In the genomic region with DNA sequence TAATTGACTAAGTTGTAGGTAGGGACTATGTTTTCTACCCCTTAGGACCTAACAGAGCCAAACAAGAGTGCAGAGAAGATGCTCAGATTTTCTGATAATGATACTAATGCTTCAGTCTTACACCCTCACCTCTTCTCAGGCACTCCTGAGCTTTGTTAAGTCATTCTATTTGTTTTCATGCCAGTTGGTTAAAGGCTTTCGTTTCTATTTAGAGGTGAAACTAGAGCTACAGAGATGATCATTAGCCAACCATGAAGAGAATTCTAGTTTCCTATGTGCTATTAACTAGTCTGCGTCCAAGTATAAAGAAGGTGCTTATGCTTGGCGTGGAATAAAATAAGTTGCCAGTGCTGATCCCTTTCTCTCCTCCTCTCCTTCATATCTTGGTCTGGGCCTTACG, we compare ENCODE assay signal across 16 cellular contexts. TPM values are rescaled to one million over a fixed set of nuclear protein-coding genes. Genes with fewer than 3 reads are reported as not detected.
A peak's percentile ranks its signal among the peaks of the same experiment; 100 is the strongest.
DNase-seq lines count a peak whose midpoint lies in the region; ATAC-seq, FAIRE-seq and TF ChIP-seq lines count a peak whose summit lies in the region.
"Had no signal": no experiment of that assay in that cellular context is flagged by ENCODE, and none has a peak within 500 bp of the region (broad histone marks: within the 10 kb centered on the region; RNA-seq: fewer than 3 reads in every experiment).

No MANE protein-coding gene starts in this region.

- TF ChIP-seq CTCF in GM06990 (IDR thresholded peaks at IDR 0.05; ENCODE audit: insufficient read depth, low read length, poor library complexity, severe bottlenecking) (no peak), esophagus muscularis mucosa (IDR thresholded peaks at IDR 0.05) (no peak), A673 (conservative IDR thresholded peaks at IDR 0.05; ENCODE audit: low read depth, low read length) (no peak)

- no peak for TF ChIP-seq POLR2A in esophagus muscularis mucosa (IDR thresholded peaks at IDR 0.05; ENCODE audit: low read depth)

- DNase-seq in GM06990 (ENCODE audit: extremely low read depth, insufficient read length): peak; percentile 59
- peak; percentile 20 for DNase-seq in GM19240 (ENCODE audit: insufficient read length, low spot score)
- DNase-seq in small intestine: no peak
- DNase-seq in activated CD8-positive, alpha-beta memory T cell treated with anti-CD3 and anti-CD28 coated beads, Interleukin-2, amount 50 U/mL, for 48 hours: no peak
- no peak for DNase-seq in esophagus muscularis mucosa (ENCODE audit: extremely low spot score)
- no peak for DNase-seq in A673 (ENCODE audit: low spot score)
- DNase-seq: activated CD4-positive, alpha-beta memory T cell treated with anti-CD3 and anti-CD28 coated beads, Interleukin-2, amount 10 ng/mL, durations not matched to agents 7 days and 5 days; activated naive CD8-positive, alpha-beta T cell treated with anti-CD3 and anti-CD28 coated beads for 36 hours; NCI-H1417; stimulated activated CD4-positive, alpha-beta T cell treated with anti-CD3 and anti-CD28 coated beads, Interleukin-4, amount 100 ng/mL, for 4 hours; T-helper 1 cell had no signal

- POLR2A ChIA-PET in A673 (lab: Charles Lee; ENCODE audit: low non-redundant PET): no interaction called here

- H3K27me3 ChIP-seq in GM06990 (replicated peaks; ENCODE audit: control insufficient read depth, insufficient read depth, low read length) (no peaks in the 10 kb centered on the region), small intestine (ENCODE audit: control insufficient read depth in 2 of 2, insufficient read depth in 2 of 2, low read length in 2 of 2) (no peaks in the 10 kb centered on the region), esophagus muscularis mucosa (no peaks in the 10 kb centered on the region), A673 (replicated peaks; ENCODE audit: insufficient read depth, low read depth, low read length, poor library complexity) (no peaks in the 10 kb centered on the region)

- no peak overlapping the region for H3K4me3 ChIP-seq in GM06990 (replicated peaks; ENCODE audit: low read depth, low read length)
- no peak overlapping the region for H3K4me3 ChIP-seq in small intestine (ENCODE audit: low read depth in 1 of 2, low read length in 2 of 2)
- no peak overlapping the region for H3K4me3 ChIP-seq in esophagus muscularis mucosa
- H3K4me3 ChIP-seq in A673 (ENCODE audit: low read depth, low read length, poor library complexity, severe bottlenecking): no peak overlapping the region
- H3K4me3 ChIP-seq: prostate gland had no signal

- FAIRE-seq in small intestine (lab: Jason Lieb, UNC): no peak
- FAIRE-seq: HTR-8/SVneo had no signal

- no peaks in the 10 kb centered on the region for H3K36me3 ChIP-seq in GM06990 (ENCODE audit: control insufficient read depth, insufficient read depth, low read length)
- H3K36me3 ChIP-seq in small intestine (ENCODE audit: control insufficient read depth in 2 of 2, insufficient read depth in 2 of 2, low read length in 2 of 2): no peaks in the 10 kb centered on the region
- H3K36me3 ChIP-seq in esophagus muscularis mucosa: no peaks in the 10 kb centered on the region
- H3K36me3 ChIP-seq in A673 (ENCODE audit: insufficient read depth, low read length, poor library complexity, severe bottlenecking): no peaks in the 10 kb centered on the region
- H3K36me3 ChIP-seq: prostate gland had no signal

- no peak for TF ChIP-seq EP300 in esophagus muscularis mucosa (IDR thresholded peaks at IDR 0.05)

- H3K9me3 ChIP-seq in small intestine (ENCODE audit: control insufficient read depth, low read depth) (no peaks in the 10 kb centered on the region), esophagus muscularis mucosa (no peaks in the 10 kb centered on the region), A673 (ENCODE audit: low read depth, low read length, poor library complexity, severe bottlenecking) (no peaks in the 10 kb centered on the region)
- H3K9me3 ChIP-seq: prostate gland had no signal

- CTCF ChIA-PET in A673 (lab: Charles Lee): no interaction called here

- H3K27ac ChIP-seq in small intestine (ENCODE audit: low read depth in 1 of 2, low read length in 1 of 2): no peak overlapping the region
- no peak overlapping the region for H3K27ac ChIP-seq in esophagus muscularis mucosa (replicated peaks in 1 of 4)
- no peak overlapping the region for H3K27ac ChIP-seq in A673 (ENCODE audit: low read depth, low read length, poor library complexity, severe bottlenecking)
- H3K27ac ChIP-seq: 22Rv1, prostate gland had no signal

- intact Hi-C loops in esophagus muscularis mucosa (cut with DNase I) (no loop called here), A673 (cut with micrococcal nuclease; ENCODE audit: unreplicated experiment) (no loop called here)

- BruUV-seq in A673 (replicated peaks; lab: Mats Ljungman, UMichigan): no TSS peak

- no peaks in the 10 kb centered on the region for H3K4me1 ChIP-seq in small intestine (ENCODE audit: control insufficient read depth in 2 of 2, insufficient read depth in 1 of 2, low read depth in 1 of 2, low read length in 1 of 2)
- H3K4me1 ChIP-seq in esophagus muscularis mucosa: peaks cover 0 to 4% (median 2%) of the 10 kb centered on the region in 4 donors
- H3K4me1 ChIP-seq in A673 (ENCODE audit: insufficient read depth, low read length, poor library complexity, severe bottlenecking): no peaks in the 10 kb centered on the region
- H3K4me1 ChIP-seq: prostate gland had no signal

- WGBS in small intestine, 3 donors: 85 to 89% (median 87%) methylated on average over 4 of the region's 4 CpGs
- WGBS in esophagus muscularis mucosa: 92% methylated on average over 4 of the region's 4 CpGs

- ATAC-seq in HG02623 (IDR thresholded peaks at IDR 0.05; ENCODE audit: unreplicated experiment): peak; percentile 90
- peak; percentile 96 for ATAC-seq in HG03342 (IDR thresholded peaks at IDR 0.05; ENCODE audit: unreplicated experiment)

RNA-seq across cellular contexts. Expression of a gene that starts 34.6 kb away (rescaled TPM):
- 1 to 10 TPM in 2 of 3 donors, under 1 TPM in 1; 0.89 to 8.7 (median 7.0) TPM for polyA plus RNA-seq in small intestine
- total RNA-seq in esophagus muscularis mucosa (10 to 100 TPM; 15.0 to 28.5 (median 20.6) TPM), A673 (2021) (14.2 and 18.6 TPM in 2 replicates)

Comparison
In these comparisons a context has a peak if more than half of its experiments do, and no peak if none do; other contexts are left out.
1. DNase-seq: peak in GM06990 (single experiment) and GM19240 (single experiment); none in small intestine (single experiment), activated CD8-positive, alpha-beta memory T cell treated with anti-CD3 and anti-CD28 coated beads, Interleukin-2, amount 50 U/mL, for 48 hours (single experiment), esophagus muscularis mucosa (single experiment) and A673 (single experiment).